14 cellular contexts compared by ENCODE assay signal in the genomic region with DNA sequence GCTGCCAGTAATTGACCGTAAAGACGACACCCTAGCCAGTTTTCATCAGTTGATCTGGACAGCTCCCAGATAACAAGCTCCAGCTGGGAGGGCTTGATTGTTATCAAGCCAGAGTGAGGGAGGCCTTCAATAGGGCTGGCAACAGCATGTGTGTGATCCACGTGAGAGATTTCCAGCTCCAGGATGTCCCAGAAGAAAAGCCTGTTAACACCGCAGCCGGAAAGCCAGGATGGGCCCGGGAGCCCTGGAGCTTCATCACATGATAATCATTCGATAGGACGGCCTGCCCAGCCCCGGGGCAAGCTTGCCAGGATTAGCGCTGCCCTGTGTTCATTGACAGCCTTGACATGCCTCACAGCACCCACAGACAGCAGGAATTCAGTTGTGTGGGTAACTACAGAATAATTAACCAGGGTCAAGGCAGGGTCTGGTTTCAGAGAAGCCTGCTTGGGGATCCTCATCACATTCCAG.
A peak's percentile ranks its signal among the peaks of the same experiment; 100 is the strongest.
DNase-seq lines count a peak whose midpoint lies in the region; ATAC-seq and TF ChIP-seq lines count a peak whose summit lies in the region.
"Had no signal": no experiment of that assay in that cellular context is flagged by ENCODE, and none has a peak within 500 bp of the region (broad histone marks: within the 10 kb centered on the region; RNA-seq: fewer than 3 reads in every experiment).

No MANE protein-coding gene starts in this region.

- H3K4me2 ChIP-seq in mammary epithelial cell (ENCODE audit: insufficient read depth, low read depth, low read length), result peak overlapping the region; percentile 40

- no peak overlapping the region for H3K4me3 Mint-ChIP-seq in MCF 10A (ENCODE audit: unreplicated experiment)
- H3K4me3 Mint-ChIP-seq in T-cell, result no peak overlapping the region
- H3K4me3 Mint-ChIP-seq: activated CD4-positive, alpha-beta memory T cell treated with anti-CD3 and anti-CD28 coated beads, Interleukin-2, amount 10 ng/mL, durations not matched to agents 7 days and 5 days; dendritic cell treated with granulocyte-macrophage colony-stimulating factor and Interleukin-4, amounts not matched to agents 40 ng/mL and 50 ng/mL, for 4 days had no signal

- no peak overlapping the region for H3K9ac ChIP-seq in mammary epithelial cell (ENCODE audit: insufficient read depth, low read length)

- peaks cover 17% of the 10 kb centered on the region for H3K4me1 ChIP-seq in mammary epithelial cell (ENCODE audit: insufficient read depth, low read length)
- H3K4me1 ChIP-seq: right atrium auricular region had no signal

- BruUV-seq in mammary epithelial cell (replicated peaks; lab: Mats Ljungman, UMichigan) (no TSS peak), MCF 10A (replicated peaks; lab: Mats Ljungman, UMichigan) (no TSS peak)

- H4K20me1 ChIP-seq in mammary epithelial cell (ENCODE audit: insufficient read depth, low read length), result no peaks in the 10 kb centered on the region

- H3K4me1 Mint-ChIP-seq in MCF 10A (ENCODE audit: insufficient read depth, unreplicated experiment), result no peaks in the 10 kb centered on the region
- no peaks in the 10 kb centered on the region for H3K4me1 Mint-ChIP-seq in T-cell
- H3K4me1 Mint-ChIP-seq: activated CD4-positive, alpha-beta memory T cell treated with anti-CD3 and anti-CD28 coated beads, Interleukin-2, amount 10 ng/mL, durations not matched to agents 7 days and 5 days had no signal

- H3K4me3 ChIP-seq in mammary epithelial cell (replicated peaks in 1 of 3; ENCODE audit: insufficient read depth in 1 of 3, low read depth in 2 of 3, low read length in 3 of 3) (no peak overlapping the region), brain microvascular endothelial cell (ENCODE audit: low read depth, low read length) (no peak overlapping the region)
- H3K4me3 ChIP-seq: right atrium auricular region had no signal

- dilution Hi-C loops in mammary epithelial cell (cut with HindIII; ENCODE audit: low sequenced_read_pairs), result no loop called here

- H3K36me3 Mint-ChIP-seq in MCF 10A (ENCODE audit: insufficient read depth, unreplicated experiment) (no peaks in the 10 kb centered on the region), T-cell (no peaks in the 10 kb centered on the region)

- no peak overlapping the region for H3K27ac Mint-ChIP-seq in MCF 10A (ENCODE audit: low read depth, unreplicated experiment)
- H3K27ac Mint-ChIP-seq in T-cell, result no peak overlapping the region
- H3K27ac Mint-ChIP-seq: activated CD4-positive, alpha-beta memory T cell treated with anti-CD3 and anti-CD28 coated beads, Interleukin-2, amount 10 ng/mL, durations not matched to agents 7 days and 5 days; dendritic cell treated with granulocyte-macrophage colony-stimulating factor and Interleukin-4, amounts not matched to agents 40 ng/mL and 50 ng/mL, for 4 days had no signal

- CTCF ChIA-PET in mammary epithelial cell (lab: Charles Lee; ENCODE audit: low non-redundant PET) (no interaction called here), MCF 10A (lab: Yijun Ruan, JAX) (interaction anchor here (0.6 to 1.3 kb wide), 4 partner anchors 12 to 1960 kb away, joined by 3 to 4 read pairs (median 4); no protein-coding TSS in a partner anchor), T-cell (lab: Charles Lee) (interaction anchor here in 1 of 2 donors (0.6 kb wide), 1 partner anchor 238 kb away, joined by 4 read pairs; no protein-coding TSS in a partner anchor)

- peak overlapping the region; percentile 76 for H2AFZ ChIP-seq in mammary epithelial cell (ENCODE audit: low read depth, low read length)

- POLR2A ChIA-PET in MCF 10A (lab: Yijun Ruan, JAX), result interaction anchor here (1.0 to 1.9 kb wide), 3 partner anchors 12 to 35 kb away, joined by 3 to 7 read pairs (median 4); no protein-coding TSS in a partner anchor
- POLR2A ChIA-PET in T-cell (lab: Charles Lee), result no interaction called here

- in situ Hi-C loops in mammary epithelial cell (cut with MboI; ENCODE audit: low sequenced_read_pairs in 2 of 2), result no loop called here
- in situ Hi-C loops in brain microvascular endothelial cell (cut with HindIII; ENCODE audit: low pct_ligation_motif_present, low sequenced_read_pairs), result no loop called here

- WGBS in mammary epithelial cell (ENCODE audit: low coverage, missing lambda C conversion rate), result 5% methylated on average over 4 of the region's 10 CpGs

- TF ChIP-seq CTCF in mammary epithelial cell (conservative IDR thresholded peaks at IDR 0.05 in 1 of 2, IDR thresholded peaks at IDR 0.05 in 1 of 2; ENCODE audit: extremely low read depth in 1 of 2, insufficient read depth in 1 of 2, low read depth in 1 of 2, low read length in 2 of 2), result no peak
- no peak for TF ChIP-seq CTCF in MCF 10A (IDR thresholded peaks at IDR 0.05; ENCODE audit: unreplicated experiment)
- TF ChIP-seq CTCF in brain microvascular endothelial cell (IDR thresholded peaks at IDR 0.05; ENCODE audit: low read depth, low read length, missing control alignments), result no peak

- intact Hi-C loops in mammary epithelial cell (cut with micrococcal nuclease) (no loop called here), MCF 10A (cut with micrococcal nuclease) (no loop called here)

- H3K27me3 ChIP-seq in mammary epithelial cell (ENCODE audit: insufficient read depth, low read length) (no peaks in the 10 kb centered on the region), brain microvascular endothelial cell (replicated peaks) (no peaks in the 10 kb centered on the region)
- H3K27me3 ChIP-seq: right atrium auricular region had no signal

- ATAC-seq in GM18858 (IDR thresholded peaks at IDR 0.05; ENCODE audit: unreplicated experiment) (no peak), HG03460 (IDR thresholded peaks at IDR 0.05; ENCODE audit: unreplicated experiment) (no peak), GM18907 (IDR thresholded peaks at IDR 0.05; ENCODE audit: unreplicated experiment) (no peak), T-cell (replicated peaks in 1 of 4) (no peak)

- H3K27me3 Mint-ChIP-seq in MCF 10A (ENCODE audit: insufficient read depth, unreplicated experiment) (no peaks in the 10 kb centered on the region), T-cell (peaks cover 4 to 7% of the 10 kb centered on the region in 2 donors)
- H3K27me3 Mint-ChIP-seq: dendritic cell treated with granulocyte-macrophage colony-stimulating factor and Interleukin-4, amounts not matched to agents 40 ng/mL and 50 ng/mL, for 4 days had no signal

- H3K27ac ChIP-seq in mammary epithelial cell (ENCODE audit: insufficient read depth, low read depth, low read length), result peak overlapping the region; percentile 58
- no peak overlapping the region for H3K27ac ChIP-seq in brain microvascular endothelial cell
- H3K27ac ChIP-seq: right atrium auricular region had no signal

- DNase-seq in mammary epithelial cell (peak; percentile 65), MCF 10A (ENCODE audit: unreplicated experiment) (no peak), brain microvascular endothelial cell (peak; percentile 23), kidney glomerular epithelial cell (lab: John Stamatoyannopoulos, UW) (peak; percentile 93), T-cell (no peak)
- DNase-seq: activated CD4-positive, alpha-beta memory T cell treated with anti-CD3 and anti-CD28 coated beads, Interleukin-2, amount 10 ng/mL, durations not matched to agents 7 days and 5 days; activated naive CD4-positive, alpha-beta T cell treated with Interleukin-2 at 50 U/mL for 16 hours; midbrain; NCI-H1092 had no signal

- H3K9me3 ChIP-seq in mammary epithelial cell (replicated peaks; ENCODE audit: insufficient read depth, low read length), result no peaks in the 10 kb centered on the region
- H3K9me3 ChIP-seq: right atrium auricular region had no signal

- no peaks in the 10 kb centered on the region for H3K9me3 Mint-ChIP-seq in MCF 10A (ENCODE audit: unreplicated experiment)
- no peaks in the 10 kb centered on the region for H3K9me3 Mint-ChIP-seq in T-cell
- H3K9me3 Mint-ChIP-seq: activated CD4-positive, alpha-beta memory T cell treated with anti-CD3 and anti-CD28 coated beads, Interleukin-2, amount 10 ng/mL, durations not matched to agents 7 days and 5 days; dendritic cell treated with granulocyte-macrophage colony-stimulating factor and Interleukin-4, amounts not matched to agents 40 ng/mL and 50 ng/mL, for 4 days had no signal

- no peaks in the 10 kb centered on the region for H3K79me2 ChIP-seq in mammary epithelial cell (ENCODE audit: insufficient read depth, low read length)

- H3K36me3 ChIP-seq in mammary epithelial cell (ENCODE audit: insufficient read depth, low read length) (no peaks in the 10 kb centered on the region), brain microvascular endothelial cell (replicated peaks) (no peaks in the 10 kb centered on the region)
- H3K36me3 ChIP-seq: right atrium auricular region had no signal

Comparison
In these comparisons a context has a peak if more than half of its experiments do, and no peak if none do; other contexts are left out.
1. DNase-seq: peak in mammary epithelial cell (single experiment), brain microvascular endothelial cell (single experiment) and kidney glomerular epithelial cell (single experiment); none in MCF 10A (single experiment) and T-cell (0 of 34).